ENCODE assay signal across 8 cellular contexts in genomic region chr14:76352639-76353281, GRCh38. TPM values are rescaled to one million over a fixed set of nuclear protein-coding genes. Genes with fewer than 3 reads are reported as not detected.
A peak's percentile ranks its signal among the peaks of the same experiment; 100 is the strongest.
DNase-seq lines count a peak whose midpoint lies in the region; ATAC-seq and TF ChIP-seq lines count a peak whose summit lies in the region.

No MANE protein-coding gene starts in this region.

- no peak overlapping the region for H3K27ac ChIP-seq in right lobe of liver

- H3K36me3 ChIP-seq in right lobe of liver = no peaks in the 10 kb centered on the region

- no peaks in the 10 kb centered on the region for H3K9me3 Mint-ChIP-seq in chondrocyte (ENCODE audit: low read depth)

- ATAC-seq in right lobe of liver = peak; percentile 82 to 88 (median 87)

- intact Hi-C loops in right lobe of liver (cut with DNase I) = loop anchor here (10.0 kb wide), 1 partner anchor 298 kb away; no protein-coding TSS in a partner anchor

- peaks cover 0 to 7% (median 0%) of the 10 kb centered on the region in 4 donors for H3K4me1 ChIP-seq in right lobe of liver

- DNase-seq in NCI-H446 (lab: John Stamatoyannopoulos, UW) (peak; percentile 2 to 75), NCI-H446 treated with DMSO at 0.1 percent for 48 hours (lab: John Stamatoyannopoulos, UW) (no peak), NCI-H1092 (lab: John Stamatoyannopoulos, UW) (peak; percentile 27), chondrocyte (ENCODE audit: low spot score) (no peak), right lobe of liver (peak in 2 of 3 donors; percentile 57 to 63), epidermal melanocyte (ENCODE audit: insufficient read length, low spot score) (no peak)
- peak; percentile 8 for DNase-seq in activated CD4-positive, CD25-positive, alpha-beta regulatory T cell treated with anti-CD3 and anti-CD28 coated beads, Interleukin-2, amount 50 U/mL, for 16 hours (ENCODE audit: low read depth, low spot score)
- peak; percentile 49 for DNase-seq in stimulated activated CD8-positive, alpha-beta memory T cell treated with anti-CD3 and anti-CD28 coated beads, Interleukin-15, amount 100 ng/mL, for 24 hours (ENCODE audit: low read depth)

- H3K27me3 Mint-ChIP-seq in chondrocyte (ENCODE audit: low read depth) = peaks cover 33% of the 10 kb centered on the region

- peak; percentile 99 for TF ChIP-seq CTCF in chondrocyte (IDR thresholded peaks at IDR 0.05)
- TF ChIP-seq CTCF in right lobe of liver (IDR thresholded peaks at IDR 0.05) = peak; percentile 73 to 88 (median 85)

- H3K27me3 ChIP-seq in right lobe of liver = no peaks in the 10 kb centered on the region

- no peaks in the 10 kb centered on the region for H3K9me3 ChIP-seq in right lobe of liver

- peak overlapping the region in 2 of 3 donors; percentile 28 to 36 for H3K4me3 ChIP-seq in right lobe of liver

- no peak for TF ChIP-seq POLR2A in right lobe of liver (IDR thresholded peaks at IDR 0.05)

- no peak overlapping the region for H3K27ac Mint-ChIP-seq in chondrocyte (ENCODE audit: unreplicated experiment)

- peak overlapping the region; percentile 72 for H3K4me3 Mint-ChIP-seq in chondrocyte (ENCODE audit: unreplicated experiment)

- peaks cover 18% of the 10 kb centered on the region for H3K4me1 Mint-ChIP-seq in chondrocyte (ENCODE audit: low read depth)

- WGBS in right lobe of liver (ENCODE audit: insufficient coverage, low coverage, low lambda C conversion rate, missing lambda C conversion rate) = 0% methylated on average over 13 of the region's 40 CpGs

- no peaks in the 10 kb centered on the region for H3K36me3 Mint-ChIP-seq in chondrocyte (ENCODE audit: low read depth)

RNA-seq across cellular contexts. Expression of gene ESRRB, which starts 23.2 kb away (rescaled TPM):
- 0.13 to 0.24 TPM (median 0.15 TPM) in 3 replicates for total RNA-seq in chondrocyte
- total RNA-seq in right lobe of liver = under 1 TPM in 3 of 6 experiments, not detected in 3; 0.16 to 0.26 (median 0.17) TPM

Comparison
In these comparisons a context has a peak if more than half of its experiments do, and no peak if none do; other contexts are left out.
1. DNase-seq: peak in NCI-H446 (2 of 2), NCI-H1092 (single experiment), activated CD4-positive, CD25-positive, alpha-beta regulatory T cell treated with anti-CD3 and anti-CD28 coated beads, Interleukin-2, amount 50 U/mL, for 16 hours (single experiment), right lobe of liver (2 of 3) and stimulated activated CD8-positive, alpha-beta memory T cell treated with anti-CD3 and anti-CD28 coated beads, Interleukin-15, amount 100 ng/mL, for 24 hours (single experiment); none in NCI-H446 treated with DMSO at 0.1 percent for 48 hours (single experiment), chondrocyte (single experiment) and epidermal melanocyte (single experiment).